ENCODE assay signal across 26 cellular contexts in genomic region chr12:117450186-117450585, GRCh38.
DNase-seq lines count a peak whose midpoint lies in the region; ATAC-seq, FAIRE-seq and TF ChIP-seq lines count a peak whose summit lies in the region.
"Had no signal": no experiment of that assay in that cellular context is flagged by ENCODE, and none has a peak within 500 bp of the region (broad histone marks: within the 10 kb centered on the region; RNA-seq: fewer than 3 reads in every experiment).

No MANE protein-coding gene starts in this region.

- no peaks in the 10 kb centered on the region for H3K9me2 ChIP-seq in SK-N-SH

- H3K27ac ChIP-seq in SK-N-SH (ENCODE audit: low read depth in 2 of 2, low read length in 1 of 2), result peak overlapping the region in 1 of 2 experiments; percentile 56; a peak in 2 of 4 replicates
- H3K27ac ChIP-seq in neural progenitor cell, result no peak overlapping the region
- no peak overlapping the region for H3K27ac ChIP-seq in kidney (ENCODE audit: low read depth in 2 of 2, low read length in 2 of 2)
- H3K27ac ChIP-seq in vagina, result no peak overlapping the region
- H3K27ac ChIP-seq: 22Rv1, SJSA1 had no signal

- H3K4me3 Mint-ChIP-seq in neural progenitor cell, result peak overlapping the region; percentile 11
- H3K4me3 Mint-ChIP-seq: CD14-positive monocyte; CD8-positive, alpha-beta memory T cell had no signal

- peak in 1 of 2 experiments; percentile 84; a peak in 1 of 4 replicates for TF ChIP-seq EP300 in SK-N-SH (IDR thresholded peaks at IDR 0.05; ENCODE audit: borderline replicate concordance in 1 of 2, low read depth in 1 of 2, low read length in 1 of 2)

- H4K20me1 ChIP-seq in SK-N-SH (ENCODE audit: insufficient read depth) (no peaks in the 10 kb centered on the region), neural progenitor cell (ENCODE audit: low read depth) (no peaks in the 10 kb centered on the region)

- DNase-seq in SK-N-SH, result peak; percentile 37
- peak; percentile 67 for DNase-seq in ecto neural progenitor cell (ENCODE audit: low spot score)
- peak; percentile 37 for DNase-seq in neural progenitor cell (ENCODE audit: low spot score)
- no peak for DNase-seq in stimulated activated naive CD4-positive, alpha-beta T cell treated with Interleukin-2 at 50 U/mL for 16 hours (lab: John Stamatoyannopoulos, UW)
- no peak for DNase-seq in kidney
- DNase-seq in vagina (ENCODE audit: extremely low spot score in 2 of 2), result no peak
- DNase-seq: BE2C; Calu3; CD8-positive, alpha-beta memory T cell; DMS79 treated with DMSO at 0.1 percent for 48 hours; NCI-H1092; NCI-H1417 treated with DMSO at 0.1 percent for 48 hours; NCI-H187; NCI-H2081 treated with DMSO at 0.1 percent for 48 hours; NCI-H2171; NCI-H226; NCI-H510A; PC-3 had no signal

- WGBS in SK-N-SH (ENCODE audit: low lambda C conversion rate), result 78% methylated on average over 5 of the region's 5 CpGs

- TF ChIP-seq RAD21 in SK-N-SH (IDR thresholded peaks at IDR 0.05; ENCODE audit: low read length), result no peak

- CTCF ChIA-PET in SK-N-SH (lab: Yijun Ruan, JAX), result interaction anchor here (1.2 to 2.5 kb wide), 2 partner anchors 23 to 83 kb away, joined by 3 to 14 read pairs; no protein-coding TSS in a partner anchor

- H3K4me3 ChIP-seq in SK-N-SH (ENCODE audit: low read depth in 2 of 2, low read length in 1 of 2), result no peak overlapping the region
- no peak overlapping the region for H3K4me3 ChIP-seq in neural progenitor cell
- H3K4me3 ChIP-seq in kidney (ENCODE audit: low read length in 2 of 2), result no peak overlapping the region
- H3K4me3 ChIP-seq in vagina, result no peak overlapping the region
- H3K4me3 ChIP-seq: SJSA1 had no signal

- intact Hi-C loops in kidney (cut with DNase I) (no loop called here), vagina (cut with DNase I) (no loop called here)

- H3K9me3 ChIP-seq in SK-N-SH (no peaks in the 10 kb centered on the region), neural progenitor cell (ENCODE audit: low read depth) (no peaks in the 10 kb centered on the region), kidney (ENCODE audit: control insufficient read depth in 1 of 2, low read length in 2 of 2) (peaks cover 0 to 3% of the 10 kb centered on the region in 2 donors), vagina (no peaks in the 10 kb centered on the region)
- H3K9me3 ChIP-seq: BE2C, SJSA1 had no signal

- no peaks in the 10 kb centered on the region for H3F3A ChIP-seq in SK-N-SH (replicated peaks; ENCODE audit: insufficient read depth)
- no peaks in the 10 kb centered on the region for H3F3A ChIP-seq in neural progenitor cell (ENCODE audit: low read depth)

- H3K9ac ChIP-seq in SK-N-SH, result no peak overlapping the region
- H3K9ac ChIP-seq in neural progenitor cell, result no peak overlapping the region
- no peak overlapping the region for H3K9ac ChIP-seq in kidney (ENCODE audit: low read length in 2 of 2)

- peaks cover 3% of the 10 kb centered on the region for H3K36me3 Mint-ChIP-seq in neural progenitor cell
- H3K36me3 Mint-ChIP-seq: CD14-positive monocyte; CD8-positive, alpha-beta memory T cell had no signal

- no peak for TF ChIP-seq POLR2A in vagina (IDR thresholded peaks at IDR 0.05)

- POLR2A ChIA-PET in SK-N-SH (lab: Yijun Ruan, JAX), result interaction anchor here (0.9 to 2.1 kb wide), 2 partner anchors 11 to 83 kb away, joined by 3 to 5 read pairs; no protein-coding TSS in a partner anchor

- ATAC-seq in SK-N-SH treated with all-trans-retinoic acid at 6 μM for 48 hours, result no peak
- ATAC-seq: PC-3, Right ventricle myocardium inferior had no signal

- H3K9me3 Mint-ChIP-seq in neural progenitor cell, result peaks cover 11% of the 10 kb centered on the region

- H3K79me2 ChIP-seq in SK-N-SH (ENCODE audit: insufficient read depth), result no peaks in the 10 kb centered on the region
- no peaks in the 10 kb centered on the region for H3K79me2 ChIP-seq in neural progenitor cell (ENCODE audit: low read depth)

- H3K27me3 Mint-ChIP-seq in neural progenitor cell (ENCODE audit: insufficient read depth, low read depth), result peaks cover 41% of the 10 kb centered on the region

- no peak overlapping the region for H3K27ac Mint-ChIP-seq in neural progenitor cell
- H3K27ac Mint-ChIP-seq: CD14-positive monocyte; CD8-positive, alpha-beta memory T cell had no signal

- no peaks in the 10 kb centered on the region for H3K36me3 ChIP-seq in SK-N-SH (replicated peaks in 1 of 2; ENCODE audit: control insufficient read depth in 1 of 2, insufficient read depth in 2 of 2, low read length in 1 of 2)
- H3K36me3 ChIP-seq in neural progenitor cell, result no peaks in the 10 kb centered on the region
- no peaks in the 10 kb centered on the region for H3K36me3 ChIP-seq in kidney (ENCODE audit: control insufficient read depth in 1 of 2, insufficient read depth in 2 of 2, low read length in 2 of 2)
- H3K36me3 ChIP-seq in vagina, result no peaks in the 10 kb centered on the region
- H3K36me3 ChIP-seq: BE2C, SJSA1 had no signal

- peaks cover 26% of the 10 kb centered on the region for H3K4me1 Mint-ChIP-seq in neural progenitor cell
- H3K4me1 Mint-ChIP-seq: CD14-positive monocyte; CD8-positive, alpha-beta memory T cell had no signal

- FAIRE-seq in kidney (lab: Jason Lieb, UNC), result no peak
- FAIRE-seq: GM12892, GM19239, H54 had no signal

- no peak for TF ChIP-seq CTCF in SK-N-SH (IDR thresholded peaks at IDR 0.05)
- no peak for TF ChIP-seq CTCF in neural progenitor cell (IDR thresholded peaks at IDR 0.05)
- no peak for TF ChIP-seq CTCF in kidney (IDR thresholded peaks at IDR 0.05; ENCODE audit: borderline replicate concordance, extremely low read depth, insufficient read depth)
- TF ChIP-seq CTCF in vagina (IDR thresholded peaks at IDR 0.05), result no peak

- H2AFZ ChIP-seq in SK-N-SH (ENCODE audit: low read depth), result no peak overlapping the region
- no peak overlapping the region for H2AFZ ChIP-seq in neural progenitor cell (replicated peaks)

- peaks cover 0 to 37% of the 10 kb centered on the region in 2 experiments; a peak in 1 of 4 replicates for H3K4me1 ChIP-seq in SK-N-SH (ENCODE audit: control insufficient read depth in 1 of 2, insufficient read depth in 2 of 2, low read depth in 1 of 2, low read length in 1 of 2)
- no peaks in the 10 kb centered on the region for H3K4me1 ChIP-seq in neural progenitor cell
- H3K4me1 ChIP-seq in kidney (ENCODE audit: control insufficient read depth in 1 of 2, insufficient read depth in 1 of 2, low read depth in 1 of 2, low read length in 2 of 2), result no peaks in the 10 kb centered on the region
- H3K4me1 ChIP-seq in vagina, result no peaks in the 10 kb centered on the region
- H3K4me1 ChIP-seq: BE2C, SJSA1 had no signal

- H3K4me2 ChIP-seq in SK-N-SH (no peak overlapping the region), neural progenitor cell (no peak overlapping the region)

- H3K27me3 ChIP-seq in SK-N-SH (ENCODE audit: insufficient read depth), result no peaks in the 10 kb centered on the region
- no peaks in the 10 kb centered on the region for H3K27me3 ChIP-seq in neural progenitor cell
- no peaks in the 10 kb centered on the region for H3K27me3 ChIP-seq in vagina
- H3K27me3 ChIP-seq: BE2C, SJSA1 had no signal

TF ChIP-seq in SK-N-SH, 30 proteins besides CTCF, POLR2A, EP300 and RAD21 (continues in another document):
- TF ChIP-seq PBX3 (IDR thresholded peaks at IDR 0.05), result no peak
- 0 out of 2 replicates have a peak, but pooled peaks have one; percentile 38 for TF ChIP-seq FOXJ3 (CRISPR knock-in tag; IDR thresholded peaks at IDR 0.05)
- no peak for TF ChIP-seq POLR2AphosphoS5 (IDR thresholded peaks at IDR 0.05; ENCODE audit: low read depth, low read length)
- no peak for TF ChIP-seq SMC3 (IDR thresholded peaks at IDR 0.05; ENCODE audit: low read depth, low read length)
- TF ChIP-seq TEAD4 (IDR thresholded peaks at IDR 0.05; ENCODE audit: borderline replicate concordance, insufficient read depth), result no peak

TF ChIP-seq in SK-N-SH treated with all-trans-retinoic acid at 6 μM for 48 hours, 23 proteins besides CTCF, POLR2A, EP300 and RAD21 (continues in another document):
- TF ChIP-seq TCF4 (CRISPR knock-in tag; IDR thresholded peaks at IDR 0.05; ENCODE audit: borderline replicate concordance), result no peak
- no peak for TF ChIP-seq CSRNP3 (CRISPR knock-in tag; IDR thresholded peaks at IDR 0.05)
- TF ChIP-seq ARNTL (CRISPR knock-in tag; IDR thresholded peaks at IDR 0.05; ENCODE audit: borderline replicate concordance, low read depth), result no peak
- no peak for TF ChIP-seq CREB5 (CRISPR knock-in tag; IDR thresholded peaks at IDR 0.05; ENCODE audit: low read depth)
- no peak for TF ChIP-seq ESRRG (CRISPR knock-in tag; IDR thresholded peaks at IDR 0.05)
- TF ChIP-seq CSDC2 (CRISPR knock-in tag; IDR thresholded peaks at IDR 0.05), result no peak
- TF ChIP-seq ZC3H10 (CRISPR knock-in tag; IDR thresholded peaks at IDR 0.05), result no peak
- TF ChIP-seq ZNF8 (CRISPR knock-in tag; IDR thresholded peaks at IDR 0.05), result no peak
- no peak for TF ChIP-seq TOX (CRISPR knock-in tag; IDR thresholded peaks at IDR 0.05; ENCODE audit: borderline replicate concordance)

Comparison
In these comparisons a context has a peak if more than half of its experiments do, and no peak if none do; other contexts are left out.
1. DNase-seq: peak in SK-N-SH (single experiment), ecto neural progenitor cell (single experiment) and neural progenitor cell (single experiment); none in stimulated activated naive CD4-positive, alpha-beta T cell treated with Interleukin-2 at 50 U/mL for 16 hours (single experiment), kidney (single experiment) and vagina (0 of 2).